In genomic region chr1:186626533-186626932, GRCh38 we compare ENCODE assay signal across 11 cellular contexts. TPM values are rescaled to one million over a fixed set of nuclear protein-coding genes. Genes with fewer than 3 reads are reported as not detected.
DNase-seq lines count a peak whose midpoint lies in the region; ATAC-seq and TF ChIP-seq lines count a peak whose summit lies in the region.
"Had no signal": no experiment of that assay in that cellular context is flagged by ENCODE, and none has a peak within 500 bp of the region (broad histone marks: within the 10 kb centered on the region; RNA-seq: fewer than 3 reads in every experiment).

No MANE protein-coding gene starts in this region.

- intact Hi-C loops in right cardiac atrium (cut with DNase I): no loop called here

- DNase-seq in GM12865 (ENCODE audit: low read depth): peak; percentile 19
- DNase-seq in right cardiac atrium: no peak
- no peak for DNase-seq in NCI-H1930 (lab: John Stamatoyannopoulos, UW)
- no peak for DNase-seq in type B pancreatic cell (ENCODE audit: extremely low spot score, unreplicated experiment)
- no peak for DNase-seq in NCI-H69 (lab: John Stamatoyannopoulos, UW)
- DNase-seq: activated CD4-positive, alpha-beta T cell treated with anti-CD3 and anti-CD28 coated beads, Interleukin-2, amount 50 U/mL, for 48 hours; activated effector memory CD4-positive, alpha-beta T cell treated with Interleukin-2 at 50 U/mL for 16 hours had no signal

- ATAC-seq in HG02885 (IDR thresholded peaks at IDR 0.05; ENCODE audit: poor library complexity, unreplicated experiment) (peak; percentile 56), SK-N-SH treated with all-trans-retinoic acid at 6 μM for 48 hours (peak; percentile 84), right cardiac atrium (peak; percentile 70 to 83), HG03280 (IDR thresholded peaks at IDR 0.05; ENCODE audit: unreplicated experiment) (no peak)
- ATAC-seq: left lobe of liver had no signal

- H3K9me3 ChIP-seq in right cardiac atrium (ENCODE audit: control insufficient read depth, low read length): no peaks in the 10 kb centered on the region

- no peaks in the 10 kb centered on the region for H3K36me3 Mint-ChIP-seq in type B pancreatic cell

- no peaks in the 10 kb centered on the region for H3K4me1 Mint-ChIP-seq in type B pancreatic cell (ENCODE audit: unreplicated experiment)

- no peaks in the 10 kb centered on the region for H3K27me3 Mint-ChIP-seq in type B pancreatic cell

- TF ChIP-seq CTCF in GM12865 (IDR thresholded peaks at IDR 0.05; ENCODE audit: insufficient read depth, low read depth, low read length, missing control alignments) (no peak), type B pancreatic cell (conservative IDR thresholded peaks at IDR 0.05) (no peak)

- H3K9me3 Mint-ChIP-seq in type B pancreatic cell: no peaks in the 10 kb centered on the region

- WGBS in right cardiac atrium: 15% methylated on average over 2 of the region's 2 CpGs

- no peak overlapping the region for H3K27ac Mint-ChIP-seq in type B pancreatic cell

- H3K27me3 ChIP-seq in right cardiac atrium (ENCODE audit: control insufficient read depth, insufficient read depth): no peaks in the 10 kb centered on the region

- H3K4me1 ChIP-seq in right cardiac atrium (ENCODE audit: control insufficient read depth, insufficient read depth, low read length): no peaks in the 10 kb centered on the region

- no peak overlapping the region for H3K4me3 Mint-ChIP-seq in type B pancreatic cell

- no peak overlapping the region for H3K27ac ChIP-seq in right cardiac atrium (ENCODE audit: low read length)

- H3K4me3 ChIP-seq in GM12865 (ENCODE audit: low read depth, low read length): no peak overlapping the region
- peak overlapping the region; percentile 32 for H3K4me3 ChIP-seq in right cardiac atrium (ENCODE audit: low read length)

TF ChIP-seq in SK-N-SH treated with all-trans-retinoic acid at 6 μM for 48 hours, 23 proteins besides CTCF, POLR2A, EP300 and RAD21:
- TF ChIP-seq PPARA (CRISPR knock-in tag; IDR thresholded peaks at IDR 0.05; ENCODE audit: borderline replicate concordance) (no peak), TCF4 (CRISPR knock-in tag; IDR thresholded peaks at IDR 0.05; ENCODE audit: borderline replicate concordance) (no peak)

RNA-seq across cellular contexts. Expression of gene PTGS2, which starts 53.7 kb away (rescaled TPM):
- total RNA-seq in right cardiac atrium (1 to 10 TPM; 2.6 to 8.4 (median 6.5) TPM), type B pancreatic cell (ENCODE audit: low replicate concordance) (2.2 and 2.9 TPM in 2 replicates)
- polyA plus RNA-seq in right cardiac atrium: 2.3 TPM
